In the genomic region with DNA sequence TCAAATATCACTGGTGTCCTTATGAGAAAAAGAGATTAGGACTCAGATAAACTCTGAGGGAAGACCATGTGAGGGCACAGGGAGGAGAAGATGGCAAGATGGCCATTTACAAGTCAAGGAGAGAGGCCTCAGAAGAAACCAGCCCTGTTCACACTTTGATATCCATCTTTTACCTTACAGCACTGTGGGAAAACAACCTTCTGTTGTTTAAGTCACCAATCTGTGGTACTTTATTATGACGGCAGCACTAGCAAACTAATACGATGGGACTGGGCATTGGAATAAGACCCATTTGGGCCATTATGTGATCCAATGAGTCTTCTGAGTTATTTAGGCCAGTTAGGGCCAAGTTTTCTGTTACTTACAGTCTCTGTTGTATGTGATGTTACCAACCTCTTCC, we compare ENCODE assay signal across 27 cellular contexts.
"Had no signal": no experiment of that assay in that cellular context is flagged by ENCODE, and none has a peak within 500 bp of the region (broad histone marks: within the 10 kb centered on the region; RNA-seq: fewer than 3 reads in every experiment).

No MANE protein-coding gene starts in this region.

- H3K9me3 ChIP-seq: ovary, psoas muscle, right lobe of liver, sigmoid colon, stomach, thoracic aorta, thyroid gland, tibial nerve, upper lobe of left lung, vagina had no signal

- H3K4me3 ChIP-seq: neural progenitor cell, ovary, psoas muscle, right lobe of liver, sigmoid colon, stomach, thoracic aorta, thyroid gland, tibial nerve, upper lobe of left lung, vagina had no signal

- FAIRE-seq: small intestine, urothelium cell line had no signal

- H3K27me3 Mint-ChIP-seq: naive thymus-derived CD4-positive, alpha-beta T cell; stimulated activated naive B cell treated with anti-CD40 and anti-IgM and Interleukin-4, amounts not matched to agents 10 μg/mL and 1 μg/mL and 100 μg/mL, for 72 hours; stimulated activated naive CD8-positive, alpha-beta T cell treated with anti-CD3 and anti-CD28 coated beads, Interleukin-15, Interleukin-2, amounts not matched to agents 100 ng/mL and 50 ng/mL, for 24 hours had no signal

- H3K36me3 Mint-ChIP-seq: natural killer cell; neural progenitor cell; stimulated activated effector memory CD8-positive, alpha-beta T cell treated with anti-CD3 and anti-CD28 coated beads, Interleukin-12 subunit alpha, Interleukin-12 subunit beta, amount 100 ng/mL, for 72 hours; stimulated activated naive B cell treated with anti-CD40 and anti-IgM and Interleukin-4, amounts not matched to agents 10 μg/mL and 1 μg/mL and 100 μg/mL, for 72 hours had no signal

- H3K4me1 Mint-ChIP-seq: natural killer cell; neural progenitor cell; stimulated activated naive B cell treated with anti-CD40 and anti-IgM and Interleukin-4, amounts not matched to agents 10 μg/mL and 1 μg/mL and 100 μg/mL, for 72 hours had no signal

- H3K27ac ChIP-seq: neural progenitor cell, ovary, psoas muscle, right lobe of liver, sigmoid colon, stomach, thoracic aorta, thyroid gland, tibial nerve, upper lobe of left lung, vagina had no signal

- H3K4me1 ChIP-seq: neural progenitor cell, psoas muscle, sigmoid colon, stomach, thyroid gland, tibial nerve, upper lobe of left lung, vagina had no signal

- DNase-seq: naive thymus-derived CD4-positive, alpha-beta T cell; natural killer cell; occipital lobe; ovary; psoas muscle; right cardiac atrium; right lobe of liver; sigmoid colon; small intestine; stimulated activated CD4-positive, alpha-beta T cell treated with anti-CD3 and anti-CD28 coated beads, Interleukin-15, amount 100 ng/mL, for 24 hours; stimulated activated CD4-positive, alpha-beta T cell treated with anti-CD3 and anti-CD28 coated beads, Interleukin-2, amount 100 ng/mL, for 24 hours; stimulated activated CD4-positive, alpha-beta T cell treated with anti-CD3 and anti-CD28 coated beads, Interleukin-2, amount 100 ng/mL, for 48 hours; stimulated activated CD4-positive, alpha-beta T cell treated with anti-CD3 and anti-CD28 coated beads, Interleukin-4, amount 100 ng/mL, for 24 hours; stimulated activated naive B cell treated with anti-CD40 and anti-IgM and Interleukin-4, amounts not matched to agents 10 μg/mL and 1 μg/mL and 100 μg/mL, for 72 hours; stimulated activated naive CD4-positive, alpha-beta T cell treated with Interleukin-2 at 50 U/mL for 16 hours; stomach; thyroid gland; trophoblast cell; upper lobe of left lung had no signal

- H3K36me3 ChIP-seq: neural progenitor cell, ovary, right lobe of liver, sigmoid colon, stomach, thoracic aorta, thyroid gland, tibial nerve, upper lobe of left lung, vagina had no signal

- H3K9me3 Mint-ChIP-seq: naive thymus-derived CD4-positive, alpha-beta T cell; natural killer cell; nephron; neural progenitor cell; stimulated activated effector memory CD8-positive, alpha-beta T cell treated with anti-CD3 and anti-CD28 coated beads, Interleukin-12 subunit alpha, Interleukin-12 subunit beta, amount 100 ng/mL, for 72 hours; stimulated activated naive B cell treated with anti-CD40 and anti-IgM and Interleukin-4, amounts not matched to agents 10 μg/mL and 1 μg/mL and 100 μg/mL, for 72 hours; stimulated activated naive CD8-positive, alpha-beta T cell treated with anti-CD3 and anti-CD28 coated beads, Interleukin-15, Interleukin-2, amounts not matched to agents 100 ng/mL and 50 ng/mL, for 24 hours had no signal

- H3K27me3 ChIP-seq: neural progenitor cell, ovary, right lobe of liver, sigmoid colon, stomach, thyroid gland, tibial nerve, upper lobe of left lung, vagina had no signal

- H3K4me3 Mint-ChIP-seq: naive thymus-derived CD4-positive, alpha-beta T cell; natural killer cell; nephron; neural progenitor cell; stimulated activated effector memory CD8-positive, alpha-beta T cell treated with anti-CD3 and anti-CD28 coated beads, Interleukin-12 subunit alpha, Interleukin-12 subunit beta, amount 100 ng/mL, for 72 hours; stimulated activated naive B cell treated with anti-CD40 and anti-IgM and Interleukin-4, amounts not matched to agents 10 μg/mL and 1 μg/mL and 100 μg/mL, for 72 hours; stimulated activated naive CD8-positive, alpha-beta T cell treated with anti-CD3 and anti-CD28 coated beads, Interleukin-15, Interleukin-2, amounts not matched to agents 100 ng/mL and 50 ng/mL, for 24 hours had no signal

- H3K27ac Mint-ChIP-seq: naive thymus-derived CD4-positive, alpha-beta T cell; natural killer cell; nephron; neural progenitor cell; stimulated activated effector memory CD8-positive, alpha-beta T cell treated with anti-CD3 and anti-CD28 coated beads, Interleukin-12 subunit alpha, Interleukin-12 subunit beta, amount 100 ng/mL, for 72 hours; stimulated activated naive B cell treated with anti-CD40 and anti-IgM and Interleukin-4, amounts not matched to agents 10 μg/mL and 1 μg/mL and 100 μg/mL, for 72 hours; stimulated activated naive CD8-positive, alpha-beta T cell treated with anti-CD3 and anti-CD28 coated beads, Interleukin-15, Interleukin-2, amounts not matched to agents 100 ng/mL and 50 ng/mL, for 24 hours had no signal

- ATAC-seq: naive thymus-derived CD4-positive, alpha-beta T cell; natural killer cell; psoas muscle; right cardiac atrium; right lobe of liver; stimulated activated effector memory CD8-positive, alpha-beta T cell treated with anti-CD3 and anti-CD28 coated beads, Interleukin-12 subunit alpha, Interleukin-12 subunit beta, amount 100 ng/mL, for 72 hours; stimulated activated naive B cell treated with anti-CD40 and anti-IgM and Interleukin-4, amounts not matched to agents 10 μg/mL and 1 μg/mL and 100 μg/mL, for 72 hours had no signal
